ENCODE assay signal across 22 cellular contexts in genomic region chr2:128798502-128799283, GRCh38.
DNase-seq lines count a peak whose midpoint lies in the region; ATAC-seq and TF ChIP-seq lines count a peak whose summit lies in the region.
"Had no signal": no experiment of that assay in that cellular context is flagged by ENCODE, and none has a peak within 500 bp of the region (broad histone marks: within the 10 kb centered on the region; RNA-seq: fewer than 3 reads in every experiment).

No MANE protein-coding gene starts in this region.

- H3K9me3 ChIP-seq in left ventricle myocardium inferior (replicated peaks) (no peaks in the 10 kb centered on the region), upper lobe of right lung (no peaks in the 10 kb centered on the region)
- H3K9me3 ChIP-seq: HAP-1, left lung, mucosa of descending colon had no signal

- H3K4me3 ChIP-seq in left ventricle myocardium inferior = no peak overlapping the region
- no peak overlapping the region for H3K4me3 ChIP-seq in dorsolateral prefrontal cortex
- no peak overlapping the region for H3K4me3 ChIP-seq in upper lobe of right lung
- H3K4me3 ChIP-seq: HAP-1, left lung, mucosa of descending colon had no signal

- H3K27me3 ChIP-seq in left ventricle myocardium inferior (ENCODE audit: low read depth) (no peaks in the 10 kb centered on the region), dorsolateral prefrontal cortex (no peaks in the 10 kb centered on the region), upper lobe of right lung (no peaks in the 10 kb centered on the region)
- H3K27me3 ChIP-seq: left lung had no signal

- H3K27ac ChIP-seq in left ventricle myocardium inferior (replicated peaks) = no peak overlapping the region
- H3K27ac ChIP-seq in dorsolateral prefrontal cortex = peak overlapping the region in 49 of 59 donors; percentile 3 to 72 (median 49)
- no peak overlapping the region for H3K27ac ChIP-seq in upper lobe of right lung
- H3K27ac ChIP-seq: left lung had no signal

- ATAC-seq in upper lobe of right lung (no peak), GM21723 (IDR thresholded peaks at IDR 0.05; ENCODE audit: unreplicated experiment) (no peak)
- ATAC-seq: activated CD4-positive, alpha-beta T cell treated with anti-CD3 and anti-CD28 coated beads for 36 hours; left lung; mucosa of descending colon; Panc1; T-cell had no signal

- H3K36me3 ChIP-seq in left ventricle myocardium inferior (no peaks in the 10 kb centered on the region), upper lobe of right lung (no peaks in the 10 kb centered on the region)
- H3K36me3 ChIP-seq: HAP-1, left lung had no signal

- intact Hi-C loops in cardiac septum (cut with DNase I) (no loop called here), left ventricle myocardium inferior (cut with micrococcal nuclease) (no loop called here), dorsolateral prefrontal cortex (cut with DNase I) (no loop called here), upper lobe of right lung (cut with DNase I) (no loop called here)

- TF ChIP-seq CTCF in left ventricle myocardium inferior (IDR thresholded peaks at IDR 0.05; ENCODE audit: borderline replicate concordance) = no peak
- no peak for TF ChIP-seq CTCF in dorsolateral prefrontal cortex (IDR thresholded peaks at IDR 0.05 in 54 of 56, conservative IDR thresholded peaks at IDR 0.05 in 2 of 56; ENCODE audit: low read depth in 1 of 56, partially characterized antibody in 56 of 56)
- no peak for TF ChIP-seq CTCF in upper lobe of right lung (IDR thresholded peaks at IDR 0.05)
- TF ChIP-seq CTCF in GM13977 (IDR thresholded peaks at IDR 0.05; ENCODE audit: extremely low read depth, insufficient read depth, missing control alignments) = no peak

- in situ Hi-C loops in GM13977 (cut with MboI; ENCODE audit: low pct_unique_long_range_greater_than_20kb, low sequenced_read_pairs, unreplicated experiment) = no loop called here

- H3K4me1 ChIP-seq in left ventricle myocardium inferior = peaks cover 21% of the 10 kb centered on the region
- H3K4me1 ChIP-seq in upper lobe of right lung = no peaks in the 10 kb centered on the region
- H3K4me1 ChIP-seq: HAP-1, left lung had no signal

- DNase-seq in cardiac septum (ENCODE audit: low spot score) = peak; percentile 38
- no peak for DNase-seq in left ventricle myocardium inferior
- peak in 3 of 10 donors; percentile 31 to 46 (median 34) for DNase-seq in dorsolateral prefrontal cortex
- peak; percentile 13 for DNase-seq in midbrain (lab: John Stamatoyannopoulos, UW)
- DNase-seq in upper lobe of right lung = peak; percentile 25
- no peak for DNase-seq in stimulated activated CD4-positive, alpha-beta T cell treated with anti-CD3 and anti-CD28 coated beads, Interleukin-2, amount 100 ng/mL, for 48 hours
- DNase-seq in GM13977 (ENCODE audit: low spot score) = no peak
- DNase-seq: activated CD4-positive, alpha-beta T cell treated with anti-CD3 and anti-CD28 coated beads for 36 hours; cerebellar nuclear complex; effector CD8-positive, alpha-beta T cell; IMR-90; mucosa of descending colon; NCI-H1105 treated with DMSO at 0.1 percent for 48 hours; NCI-H2081; NCI-H446; stimulated activated CD4-positive, alpha-beta T cell treated with anti-CD3 and anti-CD28 coated beads, Interleukin-4, amount 100 ng/mL, for 24 hours; T-cell; trophoblast cell had no signal

Comparison
In these comparisons a context has a peak if more than half of its experiments do, and no peak if none do; other contexts are left out.
1. DNase-seq: peak in cardiac septum (single experiment), midbrain (single experiment) and upper lobe of right lung (single experiment); none in left ventricle myocardium inferior (single experiment), stimulated activated CD4-positive, alpha-beta T cell treated with anti-CD3 and anti-CD28 coated beads, Interleukin-2, amount 100 ng/mL, for 48 hours (0 of 2) and GM13977 (single experiment).
2. H3K27ac ChIP-seq: peak in dorsolateral prefrontal cortex (49 of 59); none in left ventricle myocardium inferior (single experiment) and upper lobe of right lung (single experiment).